In the genomic region with DNA sequence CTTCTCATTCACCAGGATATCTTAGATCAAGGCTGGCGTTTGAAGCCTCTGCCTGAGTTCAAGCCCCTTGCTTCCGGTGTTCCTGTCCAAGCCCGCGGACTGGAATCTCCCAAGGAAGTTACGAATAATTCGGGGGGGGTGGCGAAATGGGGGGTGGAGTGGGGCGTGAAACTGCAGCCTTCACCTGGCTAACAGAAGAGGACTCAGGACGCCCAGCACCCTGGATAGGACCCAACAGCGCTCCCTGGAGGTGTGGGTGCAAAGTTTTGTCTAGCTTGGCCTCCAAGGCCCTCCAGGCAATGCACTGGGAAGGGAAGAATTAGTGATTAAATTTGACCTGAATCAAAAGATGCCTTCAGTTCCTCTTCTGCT, we compare ENCODE assay signal across 8 cellular contexts. TPM values are rescaled to one million over a fixed set of nuclear protein-coding genes. Genes with fewer than 3 reads are reported as not detected.
DNase-seq lines count a peak whose midpoint lies in the region; ATAC-seq, FAIRE-seq and TF ChIP-seq lines count a peak whose summit lies in the region.

No MANE protein-coding gene starts in this region.

- H3K27ac ChIP-seq in BLaER1 treated with 17β-estradiol and CSF1 and Interleukin-3, amounts not matched to agents 10 nM and 100 nM, result peak overlapping the region in 10 of 11 experiments; percentile 69 to 93 (median 89); a peak in 20 of 22 replicates
- H3K27ac ChIP-seq in VCaP, result peak overlapping the region; percentile 84
- peak overlapping the region; percentile 92 to 94 for H3K27ac ChIP-seq in kidney (ENCODE audit: low read depth in 2 of 2, low read length in 2 of 2)

- peaks cover 0 to 18% (median 0%) of the 10 kb centered on the region in 11 experiments; a peak in 8 of 22 replicates for H4K20me1 ChIP-seq in BLaER1 treated with 17β-estradiol and CSF1 and Interleukin-3, amounts not matched to agents 10 nM and 100 nM

- FAIRE-seq in bronchial epithelial cell (lab: Jason Lieb, UNC), result no peak
- no peak for FAIRE-seq in kidney (lab: Jason Lieb, UNC)

- peak; percentile 46 for DNase-seq in NCI-H1930 (lab: John Stamatoyannopoulos, UW)
- peak; percentile 69 for DNase-seq in bronchial epithelial cell (ENCODE audit: low read depth)
- DNase-seq in kidney, result peak; percentile 93
- peak; percentile 86 for DNase-seq in stimulated activated CD4-positive, alpha-beta T cell treated with anti-CD3 and anti-CD28 coated beads, Interleukin-15, amount 100 ng/mL, for 24 hours

- peak overlapping the region; percentile 73 to 97 (median 92) for H3K4me3 ChIP-seq in BLaER1 treated with 17β-estradiol and CSF1 and Interleukin-3, amounts not matched to agents 10 nM and 100 nM
- H3K4me3 ChIP-seq in bronchial epithelial cell (ENCODE audit: low read depth, low read length) (peak overlapping the region; percentile 63), kidney (ENCODE audit: low read length in 2 of 2) (peak overlapping the region; percentile 77 to 84)

- H3K27me3 ChIP-seq in BLaER1 treated with 17β-estradiol and CSF1 and Interleukin-3, amounts not matched to agents 10 nM and 100 nM, result peaks cover 0 to 30% (median 0%) of the 10 kb centered on the region in 11 experiments; a peak in 4 of 22 replicates
- H3K27me3 ChIP-seq in bronchial epithelial cell (ENCODE audit: control insufficient read depth, insufficient read depth, low read length), result no peaks in the 10 kb centered on the region

- peaks cover 0 to 20% (median 0%) of the 10 kb centered on the region in 11 experiments; a peak in 2 of 22 replicates for H3K36me3 ChIP-seq in BLaER1 treated with 17β-estradiol and CSF1 and Interleukin-3, amounts not matched to agents 10 nM and 100 nM
- H3K36me3 ChIP-seq in bronchial epithelial cell (ENCODE audit: control insufficient read depth, insufficient read depth, low read length) (no peaks in the 10 kb centered on the region), kidney (ENCODE audit: control insufficient read depth in 1 of 2, insufficient read depth in 2 of 2, low read length in 2 of 2) (no peaks in the 10 kb centered on the region)

- H3K9ac ChIP-seq in BLaER1 treated with 17β-estradiol and CSF1 and Interleukin-3, amounts not matched to agents 10 nM and 100 nM, result peak overlapping the region; percentile 73 to 95 (median 89); a peak in 21 of 22 replicates
- peak overlapping the region; percentile 87 to 91 for H3K9ac ChIP-seq in kidney (ENCODE audit: low read length in 2 of 2)

- H3K9me3 ChIP-seq in BLaER1 treated with 17β-estradiol and CSF1 and Interleukin-3, amounts not matched to agents 10 nM and 100 nM (replicated peaks in 1 of 11), result no peaks in the 10 kb centered on the region
- no peaks in the 10 kb centered on the region for H3K9me3 ChIP-seq in kidney (ENCODE audit: control insufficient read depth in 1 of 2, low read length in 2 of 2)

- intact Hi-C loops in kidney (cut with DNase I), result no loop called here

- peak overlapping the region; percentile 74 to 94 (median 81) for H3K4me2 ChIP-seq in BLaER1 treated with 17β-estradiol and CSF1 and Interleukin-3, amounts not matched to agents 10 nM and 100 nM

- TF ChIP-seq CTCF in VCaP (conservative IDR thresholded peaks at IDR 0.05), result peak; percentile 66
- TF ChIP-seq CTCF in bronchial epithelial cell (IDR thresholded peaks at IDR 0.05; ENCODE audit: insufficient read depth, low read length, severe bottlenecking), result peak; percentile 82
- TF ChIP-seq CTCF in kidney (IDR thresholded peaks at IDR 0.05; ENCODE audit: borderline replicate concordance, extremely low read depth, insufficient read depth), result peak; percentile 69

- peak; percentile 37 for ATAC-seq in GM21717 (IDR thresholded peaks at IDR 0.05; ENCODE audit: unreplicated experiment)
- no peak for ATAC-seq in GM19467 (IDR thresholded peaks at IDR 0.05; ENCODE audit: unreplicated experiment)

- H3K4me1 ChIP-seq in BLaER1 treated with 17β-estradiol and CSF1 and Interleukin-3, amounts not matched to agents 10 nM and 100 nM, result peaks cover 12 to 44% (median 24%) of the 10 kb centered on the region in 10 experiments; a peak in 19 of 20 replicates
- peaks cover 8% of the 10 kb centered on the region in 2 donors for H3K4me1 ChIP-seq in kidney (ENCODE audit: control insufficient read depth in 1 of 2, insufficient read depth in 1 of 2, low read depth in 1 of 2, low read length in 2 of 2)

RNA-seq across cellular contexts. Expression of a gene that starts 0.9 kb away (rescaled TPM):
- total RNA-seq in bronchial epithelial cell, result 6.5 and 7.6 TPM in 2 replicates
- 69.2 TPM for total RNA-seq in kidney
- 29.6 TPM for polyA plus RNA-seq in kidney (ENCODE audit: insufficient read depth, low read depth, low replicate concordance)
